In genomic region chr10:116835658-116836057, GRCh38 we compare ENCODE assay signal across 3 cellular contexts.
TF ChIP-seq lines count a peak whose summit lies in the region.

No MANE protein-coding gene starts in this region.

TF ChIP-seq in GM23338, 12 proteins besides CTCF, POLR2A, EP300 and RAD21:
- no peak for TF ChIP-seq ZNF114 (CRISPR knock-in tag; IDR thresholded peaks at IDR 0.05)
- no peak for TF ChIP-seq JUNB (IDR thresholded peaks at IDR 0.05; ENCODE audit: unreplicated experiment)
- no peak for TF ChIP-seq ZNF331 (CRISPR knock-in tag; IDR thresholded peaks at IDR 0.05; ENCODE audit: low read depth)
- no peak for TF ChIP-seq EZH2phosphoT487 (IDR thresholded peaks at IDR 0.05; ENCODE audit: unreplicated experiment)

TF ChIP-seq in H1, 55 proteins besides CTCF, POLR2A, EP300 and RAD21:
- TF ChIP-seq MAFK (IDR thresholded peaks at IDR 0.05; ENCODE audit: low read depth, low read length): no peak
- TF ChIP-seq SP1 (IDR thresholded peaks at IDR 0.05; ENCODE audit: low read depth, low read length): no peak
- no peak for TF ChIP-seq EZH2 (IDR thresholded peaks at IDR 0.05; ENCODE audit: low read depth, low read length, severe bottlenecking)
- TF ChIP-seq TBP (IDR thresholded peaks at IDR 0.05; ENCODE audit: low read depth, low read length): no peak
- no peak for TF ChIP-seq ASH2L (IDR thresholded peaks at IDR 0.05; ENCODE audit: low read length)
- no peak for TF ChIP-seq CHD1 (IDR thresholded peaks at IDR 0.05; ENCODE audit: low read depth, low read length)
- no peak for TF ChIP-seq POU5F1 (IDR thresholded peaks at IDR 0.05; ENCODE audit: low read depth, low read length)
- TF ChIP-seq, protein P1, sequence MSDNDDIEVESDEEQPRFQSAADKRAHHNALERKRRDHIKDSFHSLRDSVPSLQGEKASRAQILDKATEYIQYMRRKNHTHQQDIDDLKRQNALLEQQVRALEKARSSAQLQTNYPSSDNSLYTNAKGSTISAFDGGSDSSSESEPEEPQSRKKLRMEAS (IDR thresholded peaks at IDR 0.05): no peak
- no peak for TF ChIP-seq GABPA (IDR thresholded peaks at IDR 0.05; ENCODE audit: borderline replicate concordance, insufficient read depth, low read length)

TF ChIP-seq in neural cell, 6 proteins besides CTCF, POLR2A, EP300 and RAD21:
- TF ChIP-seq, protein P2, sequence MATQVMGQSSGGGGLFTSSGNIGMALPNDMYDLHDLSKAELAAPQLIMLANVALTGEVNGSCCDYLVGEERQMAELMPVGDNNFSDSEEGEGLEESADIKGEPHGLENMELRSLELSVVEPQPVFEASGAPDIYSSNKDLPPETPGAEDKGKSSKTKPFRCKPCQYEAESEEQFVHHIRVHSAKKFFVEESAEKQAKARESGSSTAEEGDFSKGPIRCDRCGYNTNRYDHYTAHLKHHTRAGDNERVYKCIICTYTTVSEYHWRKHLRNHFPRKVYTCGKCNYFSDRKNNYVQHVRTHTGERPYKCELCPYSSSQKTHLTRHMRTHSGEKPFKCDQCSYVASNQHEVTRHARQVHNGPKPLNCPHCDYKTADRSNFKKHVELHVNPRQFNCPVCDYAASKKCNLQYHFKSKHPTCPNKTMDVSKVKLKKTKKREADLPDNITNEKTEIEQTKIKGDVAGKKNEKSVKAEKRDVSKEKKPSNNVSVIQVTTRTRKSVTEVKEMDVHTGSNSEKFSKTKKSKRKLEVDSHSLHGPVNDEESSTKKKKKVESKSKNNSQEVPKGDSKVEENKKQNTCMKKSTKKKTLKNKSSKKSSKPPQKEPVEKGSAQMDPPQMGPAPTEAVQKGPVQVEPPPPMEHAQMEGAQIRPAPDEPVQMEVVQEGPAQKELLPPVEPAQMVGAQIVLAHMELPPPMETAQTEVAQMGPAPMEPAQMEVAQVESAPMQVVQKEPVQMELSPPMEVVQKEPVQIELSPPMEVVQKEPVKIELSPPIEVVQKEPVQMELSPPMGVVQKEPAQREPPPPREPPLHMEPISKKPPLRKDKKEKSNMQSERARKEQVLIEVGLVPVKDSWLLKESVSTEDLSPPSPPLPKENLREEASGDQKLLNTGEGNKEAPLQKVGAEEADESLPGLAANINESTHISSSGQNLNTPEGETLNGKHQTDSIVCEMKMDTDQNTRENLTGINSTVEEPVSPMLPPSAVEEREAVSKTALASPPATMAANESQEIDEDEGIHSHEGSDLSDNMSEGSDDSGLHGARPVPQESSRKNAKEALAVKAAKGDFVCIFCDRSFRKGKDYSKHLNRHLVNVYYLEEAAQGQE (IDR thresholded peaks at IDR 0.05; ENCODE audit: borderline replicate concordance): no peak
- no peak for TF ChIP-seq MXI1 (conservative IDR thresholded peaks at IDR 0.05; ENCODE audit: poor library complexity, severe bottlenecking)
- TF ChIP-seq TAF1 (IDR thresholded peaks at IDR 0.05; ENCODE audit: low read depth): no peak
- no peak for TF ChIP-seq SMC3 (conservative IDR thresholded peaks at IDR 0.05; ENCODE audit: poor library complexity)
- TF ChIP-seq POLR2AphosphoS5 (IDR thresholded peaks at IDR 0.05): no peak
- no peak for TF ChIP-seq EZH2 (IDR thresholded peaks at IDR 0.05; ENCODE audit: borderline replicate concordance, insufficient read depth, low read length, poor library complexity, severe bottlenecking)
